In genomic region chr13:100566543-100566942, GRCh38 we compare ENCODE assay signal across 1 cellular context.
TF ChIP-seq lines count a peak whose summit lies in the region.

No MANE protein-coding gene starts in this region.

TF ChIP-seq in HepG2, 621 proteins besides CTCF, POLR2A, EP300 and RAD21:
- TF ChIP-seq SATB2 (CRISPR knock-in tag; IDR thresholded peaks at IDR 0.05) (no peak), EZH2 (conservative IDR thresholded peaks at IDR 0.05; ENCODE audit: low read depth, low read length) (no peak), MBNL3 (CRISPR knock-in tag; conservative IDR thresholded peaks at IDR 0.05) (no peak), ZNF503 (CRISPR knock-in tag; IDR thresholded peaks at IDR 0.05) (no peak), ZBTB44 (CRISPR knock-in tag; IDR thresholded peaks at IDR 0.05) (no peak), FOSL2 (CRISPR knock-in tag; IDR thresholded peaks at IDR 0.05) (no peak), ZBTB20 (CRISPR knock-in tag; IDR thresholded peaks at IDR 0.05; ENCODE audit: borderline replicate concordance, low read depth) (no peak), DNMT1 (CRISPR knock-in tag; IDR thresholded peaks at IDR 0.05) (no peak), FOXM1 (CRISPR knock-in tag; IDR thresholded peaks at IDR 0.05) (no peak), HOXA5 (CRISPR knock-in tag; IDR thresholded peaks at IDR 0.05) (no peak), USF2 (IDR thresholded peaks at IDR 0.05; ENCODE audit: low read depth, low read length) (no peak), USF2 (CRISPR knock-in tag; IDR thresholded peaks at IDR 0.05; ENCODE audit: borderline replicate concordance) (no peak)
TF ChIP-seq in HepG2: peak in this region for 0.
